Comparison of ENCODE assay signal across 8 cellular contexts in the genomic region with DNA sequence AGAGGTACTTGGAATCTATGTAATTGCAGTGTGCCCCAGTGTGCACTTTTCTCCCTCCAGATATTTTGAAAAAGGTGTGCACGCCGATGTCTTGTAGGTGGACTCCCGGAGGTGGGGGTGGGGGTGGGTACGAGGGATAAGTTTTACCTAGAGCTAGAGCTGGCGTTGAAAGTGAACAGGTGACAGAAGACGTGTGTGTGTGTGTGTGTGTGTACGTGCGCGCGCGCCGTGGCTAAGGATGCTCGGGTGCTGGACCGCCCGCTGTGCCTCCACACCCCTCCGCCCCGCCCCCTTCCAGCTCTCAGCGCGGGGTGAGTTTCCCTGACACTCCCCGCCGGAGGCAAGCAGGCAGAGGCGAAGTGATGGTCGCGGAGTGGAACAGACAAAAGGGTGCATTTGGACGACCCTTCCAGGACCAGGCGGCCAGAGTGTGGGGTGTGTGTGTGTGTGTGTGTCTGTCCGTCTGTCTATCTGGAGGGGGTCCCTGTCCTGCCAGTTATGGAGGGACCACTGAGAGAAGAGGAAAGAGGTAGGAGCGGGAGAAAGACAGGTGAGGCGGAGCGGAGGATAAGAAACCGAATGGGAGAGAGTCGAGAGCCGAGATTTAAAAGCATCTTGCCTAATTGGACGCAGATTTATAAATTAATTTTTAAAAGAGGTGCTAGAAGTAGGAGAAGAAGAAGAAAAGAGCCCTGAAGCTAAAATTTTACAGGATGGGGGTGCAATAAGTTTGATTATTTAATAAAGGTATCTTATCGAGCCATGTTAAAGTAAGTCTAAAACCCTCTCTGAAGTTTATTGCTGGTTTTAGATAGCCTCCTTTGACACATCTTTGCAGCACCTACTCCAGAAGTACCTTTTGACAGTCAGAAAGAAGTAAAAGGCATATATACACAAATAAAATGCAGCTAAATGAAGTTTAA.
A peak's percentile ranks its signal among the peaks of the same experiment; 100 is the strongest.
DNase-seq lines count a peak whose midpoint lies in the region; ATAC-seq and TF ChIP-seq lines count a peak whose summit lies in the region.

No MANE protein-coding gene starts in this region.

- H3K36me3 ChIP-seq in WERI-Rb-1 (no peaks in the 10 kb centered on the region), iPS-15b (ENCODE audit: control insufficient read depth, insufficient read depth, low read length) (no peaks in the 10 kb centered on the region), rectal smooth muscle tissue (ENCODE audit: control insufficient read depth, insufficient read depth, low read length) (no peaks in the 10 kb centered on the region)

- no peak overlapping the region for H3K27ac Mint-ChIP-seq in activated CD8-positive, alpha-beta T cell treated with anti-CD3 and anti-CD28 coated beads for 36 hours

- H3K4me3 Mint-ChIP-seq in activated CD8-positive, alpha-beta T cell treated with anti-CD3 and anti-CD28 coated beads for 36 hours, result no peak overlapping the region

- H3K4me1 ChIP-seq in iPS-15b (ENCODE audit: control insufficient read depth, insufficient read depth, low read length) (no peaks in the 10 kb centered on the region), rectal smooth muscle tissue (ENCODE audit: control insufficient read depth, insufficient read depth, low read length) (peaks cover 3% of the 10 kb centered on the region)

- ATAC-seq in activated CD8-positive, alpha-beta T cell treated with anti-CD3 and anti-CD28 coated beads for 36 hours, result no peak

- no peak for TF ChIP-seq CTCF in GM13977 (IDR thresholded peaks at IDR 0.05; ENCODE audit: extremely low read depth, insufficient read depth, missing control alignments)
- TF ChIP-seq CTCF in WERI-Rb-1 (IDR thresholded peaks at IDR 0.05; ENCODE audit: low read depth, low read length), result no peak
- TF ChIP-seq CTCF in GM10248 (IDR thresholded peaks at IDR 0.05; ENCODE audit: control extremely low read depth, extremely low read depth, low read depth, missing control alignments), result no peak
- no peak for TF ChIP-seq CTCF in activated CD8-positive, alpha-beta T cell treated with anti-CD3 and anti-CD28 coated beads for 36 hours (IDR thresholded peaks at IDR 0.05)

- H3K27me3 ChIP-seq in WERI-Rb-1 (ENCODE audit: insufficient read depth, low read depth, severe bottlenecking) (no peaks in the 10 kb centered on the region), iPS-15b (ENCODE audit: control insufficient read depth, insufficient read depth, low read length) (peaks cover 69% of the 10 kb centered on the region), rectal smooth muscle tissue (ENCODE audit: control insufficient read depth, insufficient read depth, low read length) (no peaks in the 10 kb centered on the region)

- DNase-seq in GM13977 (ENCODE audit: low spot score), result peak; percentile 11
- DNase-seq in WERI-Rb-1, result peak; percentile 73
- DNase-seq in activated CD8-positive, alpha-beta memory T cell treated with anti-CD3 and anti-CD28 coated beads for 24 hours, result no peak
- DNase-seq in GM10248 (ENCODE audit: extremely low spot score), result no peak
- no peak for DNase-seq in activated CD8-positive, alpha-beta T cell treated with anti-CD3 and anti-CD28 coated beads for 36 hours
- no peak for DNase-seq in RKO (ENCODE audit: low spot score)

- H3K9ac ChIP-seq in iPS-15b (ENCODE audit: low read depth, low read length) (no peak overlapping the region), rectal smooth muscle tissue (ENCODE audit: low read length) (no peak overlapping the region)

- intact Hi-C loops in activated CD8-positive, alpha-beta T cell treated with anti-CD3 and anti-CD28 coated beads for 36 hours (cut with micrococcal nuclease), result no loop called here

- CTCF ChIA-PET in GM10248 (lab: Yijun Ruan, JAX), result interaction anchor here (1.4 kb wide), 1 partner anchor 10 kb away, joined by 3 read pairs; no protein-coding TSS in a partner anchor
- CTCF ChIA-PET in activated CD8-positive, alpha-beta T cell treated with anti-CD3 and anti-CD28 coated beads for 36 hours (lab: Charles Lee), result no interaction called here

- H3K27ac ChIP-seq in WERI-Rb-1 (no peak overlapping the region), rectal smooth muscle tissue (ENCODE audit: low read depth, low read length) (no peak overlapping the region)

- no peaks in the 10 kb centered on the region for H3K9me3 Mint-ChIP-seq in activated CD8-positive, alpha-beta T cell treated with anti-CD3 and anti-CD28 coated beads for 36 hours

- POLR2A ChIA-PET in GM10248 (lab: Yijun Ruan, JAX), result no interaction called here
- POLR2A ChIA-PET in activated CD8-positive, alpha-beta T cell treated with anti-CD3 and anti-CD28 coated beads for 36 hours (lab: Charles Lee), result no interaction called here

- H3K27me3 Mint-ChIP-seq in activated CD8-positive, alpha-beta T cell treated with anti-CD3 and anti-CD28 coated beads for 36 hours, result peaks cover 33% of the 10 kb centered on the region

- H3K4me3 ChIP-seq in WERI-Rb-1 (ENCODE audit: low read depth, low read length), result peak overlapping the region; percentile 83
- peak overlapping the region; percentile 67 for H3K4me3 ChIP-seq in iPS-15b (ENCODE audit: low read depth, low read length)
- H3K4me3 ChIP-seq in rectal smooth muscle tissue (ENCODE audit: low read length), result peak overlapping the region; percentile 63

- in situ Hi-C loops in GM13977 (cut with MboI; ENCODE audit: low pct_unique_long_range_greater_than_20kb, low sequenced_read_pairs, unreplicated experiment), result no loop called here

- H3K9me3 ChIP-seq in WERI-Rb-1 (ENCODE audit: severe bottlenecking) (no peaks in the 10 kb centered on the region), iPS-15b (ENCODE audit: control insufficient read depth, insufficient read depth, low read length) (no peaks in the 10 kb centered on the region)

- H3K4me1 Mint-ChIP-seq in activated CD8-positive, alpha-beta T cell treated with anti-CD3 and anti-CD28 coated beads for 36 hours (ENCODE audit: low read depth), result no peaks in the 10 kb centered on the region

- no peaks in the 10 kb centered on the region for H3K36me3 Mint-ChIP-seq in activated CD8-positive, alpha-beta T cell treated with anti-CD3 and anti-CD28 coated beads for 36 hours (ENCODE audit: low read depth)

Comparison
In these comparisons a context has a peak if more than half of its experiments do, and no peak if none do; other contexts are left out.
1. DNase-seq: peak in GM13977 (single experiment) and WERI-Rb-1 (single experiment); none in activated CD8-positive, alpha-beta memory T cell treated with anti-CD3 and anti-CD28 coated beads for 24 hours (single experiment), GM10248 (single experiment), activated CD8-positive, alpha-beta T cell treated with anti-CD3 and anti-CD28 coated beads for 36 hours (single experiment) and RKO (single experiment).
2. Peak in every context shown above with its lines, with median percentiles within 50 percentile points of each other: H3K4me3 ChIP-seq.